In genomic region chr11:102433589-102433988, GRCh38 we compare ENCODE assay signal across 7 cellular contexts. TPM values are rescaled to one million over a fixed set of nuclear protein-coding genes. Genes with fewer than 3 reads are reported as not detected.
DNase-seq lines count a peak whose midpoint lies in the region; ATAC-seq, FAIRE-seq and TF ChIP-seq lines count a peak whose summit lies in the region.
"Not testable (repeated sequence)": the region's sequence is repeated elsewhere in the genome, so short reads cannot be mapped to it uniquely, and the experiment has no call there.

No MANE protein-coding gene starts in this region.

- peaks cover 47% of the 10 kb centered on the region for H3K4me1 ChIP-seq in CD4-positive, CD25-positive, alpha-beta regulatory T cell (ENCODE audit: control insufficient read depth, insufficient read depth, low read length, poor library complexity, severe bottlenecking)
- H3K4me1 ChIP-seq in endodermal cell (ENCODE audit: control insufficient read depth, insufficient read depth, low read length): not testable (repeated sequence)

- CTCF ChIA-PET in activated CD4-positive, alpha-beta memory T cell treated with anti-CD3 and anti-CD28 coated beads for 36 hours (lab: Charles Lee): not testable (repeated sequence)

- H3K4me1 Mint-ChIP-seq in CD4-positive, CD25-positive, alpha-beta regulatory T cell: peaks cover 39 to 84% (median 63%) of the 10 kb centered on the region in 4 donors
- H3K4me1 Mint-ChIP-seq in activated CD4-positive, alpha-beta memory T cell treated with anti-CD3 and anti-CD28 coated beads for 36 hours (ENCODE audit: low read depth): peaks cover 80% of the 10 kb centered on the region
- peaks cover 71% of the 10 kb centered on the region for H3K4me1 Mint-ChIP-seq in activated T-helper 17 cell treated with anti-CD3 and anti-CD28 coated beads, Interleukin-2, amount 50 U/mL, for 72 hours
- peaks cover 14% of the 10 kb centered on the region for H3K4me1 Mint-ChIP-seq in endodermal cell

- intact Hi-C loops in activated CD4-positive, alpha-beta memory T cell treated with anti-CD3 and anti-CD28 coated beads for 36 hours (cut with micrococcal nuclease): not testable (repeated sequence)

- not testable (repeated sequence) for H3K4me3 ChIP-seq in CD4-positive, CD25-positive, alpha-beta regulatory T cell (ENCODE audit: low read depth, low read length)
- H3K4me3 ChIP-seq in endodermal cell (ENCODE audit: low read length): peak overlapping the region; percentile 62

- H3K27ac ChIP-seq in CD4-positive, CD25-positive, alpha-beta regulatory T cell (ENCODE audit: insufficient read depth, low read length, poor library complexity, severe bottlenecking); endodermal cell (ENCODE audit: low read depth, low read length): not testable (repeated sequence)

- FAIRE-seq in HTR-8/SVneo (lab: Jason Lieb, UNC): peak; percentile 26

- not testable (repeated sequence) for ATAC-seq in CD4-positive, CD25-positive, alpha-beta regulatory T cell (ENCODE audit: low read depth in 2 of 2)
- ATAC-seq in activated T-helper 17 cell treated with anti-CD3 and anti-CD28 coated beads, Interleukin-2, amount 50 U/mL, for 72 hours (replicated peaks): peak; percentile 34
- ATAC-seq in activated naive CD4-positive, alpha-beta T cell treated with anti-CD3 and anti-CD28 coated beads, Interleukin-2, amount 50 U/mL, for 72 hours: peak in 1 of 2 donors; percentile 27

- not testable (repeated sequence) for DNase-seq in CD4-positive, CD25-positive, alpha-beta regulatory T cell; HTR-8/SVneo (ENCODE audit: insufficient read length, low spot score); activated CD4-positive, alpha-beta memory T cell treated with anti-CD3 and anti-CD28 coated beads for 36 hours; activated naive CD4-positive, alpha-beta T cell treated with anti-CD3 and anti-CD28 coated beads, Interleukin-2, amount 50 U/mL, for 72 hours (ENCODE audit: low spot score in 2 of 2); endodermal cell
- DNase-seq in stimulated activated CD4-positive, alpha-beta T cell treated with anti-CD3 and anti-CD28 coated beads, Interleukin-4, amount 100 ng/mL, for 24 hours: peak; percentile 32

- peak overlapping the region in 2 of 3 donors; percentile 59 to 71 for H3K27ac Mint-ChIP-seq in CD4-positive, CD25-positive, alpha-beta regulatory T cell
- peak overlapping the region; percentile 29 for H3K27ac Mint-ChIP-seq in activated CD4-positive, alpha-beta memory T cell treated with anti-CD3 and anti-CD28 coated beads for 36 hours
- H3K27ac Mint-ChIP-seq in activated T-helper 17 cell treated with anti-CD3 and anti-CD28 coated beads, Interleukin-2, amount 50 U/mL, for 72 hours: peak overlapping the region; percentile 53
- peak overlapping the region; percentile 38 to 95 for H3K27ac Mint-ChIP-seq in activated naive CD4-positive, alpha-beta T cell treated with anti-CD3 and anti-CD28 coated beads, Interleukin-2, amount 50 U/mL, for 72 hours
- not testable (repeated sequence) for H3K27ac Mint-ChIP-seq in endodermal cell

- H3K4me3 Mint-ChIP-seq in CD4-positive, CD25-positive, alpha-beta regulatory T cell; activated CD4-positive, alpha-beta memory T cell treated with anti-CD3 and anti-CD28 coated beads for 36 hours; endodermal cell: not testable (repeated sequence)
- H3K4me3 Mint-ChIP-seq in activated T-helper 17 cell treated with anti-CD3 and anti-CD28 coated beads, Interleukin-2, amount 50 U/mL, for 72 hours: peak overlapping the region; percentile 28

- 93% methylated on average over 3 of the region's 3 CpGs; no CpG with 5 or more reads in 1 of the 2 experiments for WGBS in endodermal cell (ENCODE audit: insufficient coverage in 1 of 2, insufficient read length in 1 of 2), 2 experiments

- H3K9me3 Mint-ChIP-seq in CD4-positive, CD25-positive, alpha-beta regulatory T cell; activated T-helper 17 cell treated with anti-CD3 and anti-CD28 coated beads, Interleukin-2, amount 50 U/mL, for 72 hours: not testable (repeated sequence)
- H3K9me3 Mint-ChIP-seq in activated CD4-positive, alpha-beta memory T cell treated with anti-CD3 and anti-CD28 coated beads for 36 hours: peaks cover 28% of the 10 kb centered on the region
- H3K9me3 Mint-ChIP-seq in activated naive CD4-positive, alpha-beta T cell treated with anti-CD3 and anti-CD28 coated beads, Interleukin-2, amount 50 U/mL, for 72 hours: peaks cover 23 to 33% of the 10 kb centered on the region in 2 donors
- peaks cover 64% of the 10 kb centered on the region for H3K9me3 Mint-ChIP-seq in endodermal cell

- not testable (repeated sequence) for H3K9ac ChIP-seq in endodermal cell (ENCODE audit: extremely low read depth, low read length, poor library complexity, severe bottlenecking)

- POLR2A ChIA-PET in activated CD4-positive, alpha-beta memory T cell treated with anti-CD3 and anti-CD28 coated beads for 36 hours (lab: Charles Lee): not testable (repeated sequence)

- peaks cover 45% of the 10 kb centered on the region for H3K36me3 Mint-ChIP-seq in CD4-positive, CD25-positive, alpha-beta regulatory T cell
- H3K36me3 Mint-ChIP-seq in activated CD4-positive, alpha-beta memory T cell treated with anti-CD3 and anti-CD28 coated beads for 36 hours: peaks cover 69% of the 10 kb centered on the region
- peaks cover 98% of the 10 kb centered on the region for H3K36me3 Mint-ChIP-seq in activated T-helper 17 cell treated with anti-CD3 and anti-CD28 coated beads, Interleukin-2, amount 50 U/mL, for 72 hours (ENCODE audit: low read depth)
- peaks cover 57 to 93% of the 10 kb centered on the region in 2 donors for H3K36me3 Mint-ChIP-seq in activated naive CD4-positive, alpha-beta T cell treated with anti-CD3 and anti-CD28 coated beads, Interleukin-2, amount 50 U/mL, for 72 hours
- H3K36me3 Mint-ChIP-seq in endodermal cell (ENCODE audit: low read depth): peaks cover 89% of the 10 kb centered on the region

- peaks cover 44% of the 10 kb centered on the region for H3K36me3 ChIP-seq in CD4-positive, CD25-positive, alpha-beta regulatory T cell (ENCODE audit: control insufficient read depth, insufficient read depth, low read length)
- peaks cover 93% of the 10 kb centered on the region for H3K36me3 ChIP-seq in endodermal cell (ENCODE audit: control insufficient read depth, insufficient read depth, low read length)

- H3K9me3 ChIP-seq in CD4-positive, CD25-positive, alpha-beta regulatory T cell (ENCODE audit: control insufficient read depth in 2 of 2, low read length in 2 of 2): not testable (repeated sequence)
- peaks cover 69% of the 10 kb centered on the region for H3K9me3 ChIP-seq in endodermal cell (ENCODE audit: control insufficient read depth, low read length)

- TF ChIP-seq CTCF in endodermal cell (conservative IDR thresholded peaks at IDR 0.05): not testable (repeated sequence)

- H3K27me3 ChIP-seq in CD4-positive, CD25-positive, alpha-beta regulatory T cell (ENCODE audit: control insufficient read depth, insufficient read depth, low read length); endodermal cell (ENCODE audit: control insufficient read depth, insufficient read depth, low read length, poor library complexity, severe bottlenecking): not testable (repeated sequence)

- not testable (repeated sequence) for H3K27me3 Mint-ChIP-seq in CD4-positive, CD25-positive, alpha-beta regulatory T cell; activated CD4-positive, alpha-beta memory T cell treated with anti-CD3 and anti-CD28 coated beads for 36 hours; activated T-helper 17 cell treated with anti-CD3 and anti-CD28 coated beads, Interleukin-2, amount 50 U/mL, for 72 hours; endodermal cell (ENCODE audit: insufficient read depth)

RNA-seq across cellular contexts. Expression of gene TMEM123, which starts 19.0 kb away (rescaled TPM):
- 330 TPM for total RNA-seq in CD4-positive, CD25-positive, alpha-beta regulatory T cell
- polyA plus RNA-seq in CD4-positive, CD25-positive, alpha-beta regulatory T cell: 100 to 1,000 TPM; 583 to 771 (median 683) TPM
- 100 to 1,000 TPM; 175 to 180 TPM for total RNA-seq in activated CD4-positive, alpha-beta memory T cell treated with anti-CD3 and anti-CD28 coated beads for 36 hours
- total RNA-seq in activated T-helper 17 cell treated with anti-CD3 and anti-CD28 coated beads, Interleukin-2, amount 50 U/mL, for 72 hours: 100 to 1,000 TPM; 140 to 209 TPM
- total RNA-seq in activated naive CD4-positive, alpha-beta T cell treated with anti-CD3 and anti-CD28 coated beads, Interleukin-2, amount 50 U/mL, for 72 hours: 100 to 1,000 TPM; 193 to 330 TPM
- 100 to 1,000 TPM; 216 to 256 TPM for total RNA-seq in endodermal cell
- polyA plus RNA-seq in endodermal cell (2013, experiment 1 of 2): 193 TPM
- 178 TPM for polyA plus RNA-seq in endodermal cell (2013, experiment 2 of 2)
